20 cellular contexts compared by ENCODE assay signal in genomic region chr7:5350600-5351385, GRCh38.
DNase-seq lines count a peak whose midpoint lies in the region; FAIRE-seq and TF ChIP-seq lines count a peak whose summit lies in the region.
"Had no signal": no experiment of that assay in that cellular context is flagged by ENCODE, and none has a peak within 500 bp of the region (broad histone marks: within the 10 kb centered on the region; RNA-seq: fewer than 3 reads in every experiment).

No MANE protein-coding gene starts in this region.

- H4K8ac ChIP-seq in H1 (ENCODE audit: extremely low read depth, insufficient read depth, low read length): no peak overlapping the region

- no peak overlapping the region for H2BK20ac ChIP-seq in H1 (ENCODE audit: low read length)

- CTCF ChIA-PET in H1 (lab: Charles Lee; ENCODE audit: partially characterized antibody): interaction anchor here (0.7 to 11.0 kb wide), 11 partner anchors 10 to 170 kb away, joined by 3 to 73 read pairs (median 3); partner anchors contain the start of gene TNRC18

- DNase-seq in H1 (ENCODE audit: low read depth in 1 of 2, low spot score in 2 of 2): no peak
- peak; percentile 55 for DNase-seq in islet precursor cell
- DNase-seq in Kasumi-1 (lab: John Stamatoyannopoulos, UW): no peak
- no peak for DNase-seq in GF-D8 (lab: John Stamatoyannopoulos, UW)
- no peak for DNase-seq in NCI-H146 treated with DMSO at 0.1 percent for 48 hours (lab: John Stamatoyannopoulos, UW; ENCODE audit: unreplicated experiment)
- no peak for DNase-seq in stimulated activated CD4-positive, alpha-beta T cell treated with anti-CD3 and anti-CD28 coated beads, Interleukin-4, amount 100 ng/mL, for 24 hours
- DNase-seq: BE2C; CD4-positive, alpha-beta memory T cell; DMS79 treated with DMSO at 0.1 percent for 48 hours; GDM1; NCI-H1048; NCI-H146; NCI-H2107; NCI-H345; NCI-H526 treated with DMSO at 0.1 percent for 48 hours; NK-92 treated with Interleukin-12 subunit alpha and Interleukin-12 subunit beta, amount 100 ng/mL, for 24 hours had no signal

- POLR2A ChIA-PET in H1 (lab: Charles Lee; ENCODE audit: partially characterized antibody): interaction anchor here (1.0 to 1.8 kb wide), 4 partner anchors 10 to 75 kb away, joined by 3 to 5 read pairs (median 4); no protein-coding TSS in a partner anchor

- H3K27ac ChIP-seq in HUES48 (ENCODE audit: low read depth, low read length): peak overlapping the region; percentile 68
- H3K27ac ChIP-seq in H1 (ENCODE audit: low read depth, low read length): no peak overlapping the region
- peak overlapping the region; percentile 54 for H3K27ac ChIP-seq in rectal smooth muscle tissue (ENCODE audit: low read depth, low read length)

- H3K4me3 ChIP-seq in HUES48 (ENCODE audit: low read depth, low read length) (peak overlapping the region; percentile 25; the same call in 1 of the 2 replicates), H1 (ENCODE audit: extremely low read depth in 1 of 4, insufficient read depth in 2 of 4, low read depth in 3 of 4, low read length in 4 of 4) (peak overlapping the region in 3 of 4 experiments; percentile 11 to 57 (median 19); a peak in 4 of 8 replicates), rectal smooth muscle tissue (ENCODE audit: low read length) (no peak overlapping the region)
- H3K4me3 ChIP-seq: K562 had no signal

- H4K20me1 ChIP-seq in H1 (replicated peaks in 1 of 2; ENCODE audit: control insufficient read depth in 1 of 2, insufficient read depth in 2 of 2, low read length in 2 of 2): peaks cover 8 to 10% of the 10 kb centered on the region in 2 experiments

- no peak overlapping the region for H2AK5ac ChIP-seq in H1 (ENCODE audit: low read depth, low read length)

- H3K36me3 ChIP-seq in HUES48 (ENCODE audit: control insufficient read depth, insufficient read depth, low read length): no peaks in the 10 kb centered on the region
- H3K36me3 ChIP-seq in H1 (ENCODE audit: control insufficient read depth in 2 of 4, insufficient read depth in 4 of 4, low read length in 3 of 4): no peaks in the 10 kb centered on the region
- peaks cover 17% of the 10 kb centered on the region for H3K36me3 ChIP-seq in rectal smooth muscle tissue (ENCODE audit: control insufficient read depth, insufficient read depth, low read length)

- peak overlapping the region; percentile 94 to 99 for H3K4me2 ChIP-seq in H1 (ENCODE audit: insufficient read depth in 1 of 2, low read depth in 2 of 2, low read length in 2 of 2)

- H3K9me3 ChIP-seq in HUES48 (ENCODE audit: control insufficient read depth, insufficient read depth, low read length) (no peaks in the 10 kb centered on the region), H1 (ENCODE audit: insufficient read depth in 2 of 2, low read depth in 1 of 2, low read length in 1 of 2) (peaks cover 0 to 7% of the 10 kb centered on the region in 2 experiments; a peak in 1 of 4 replicates)
- H3K9me3 ChIP-seq: BE2C had no signal

- H3K4me1 ChIP-seq in HUES48 (ENCODE audit: control insufficient read depth, insufficient read depth, low read length): peaks cover 27% of the 10 kb centered on the region
- H3K4me1 ChIP-seq in H1 (replicated peaks in 1 of 4; ENCODE audit: control insufficient read depth in 3 of 4, insufficient read depth in 4 of 4, low read length in 3 of 4): peaks cover 2 to 29% (median 20%) of the 10 kb centered on the region in 4 experiments
- H3K4me1 ChIP-seq in rectal smooth muscle tissue (ENCODE audit: control insufficient read depth, insufficient read depth, low read length): peaks cover 20% of the 10 kb centered on the region

- no peak overlapping the region for H2AFZ ChIP-seq in H1 (ENCODE audit: low read length)

- no peak overlapping the region for H3K18ac ChIP-seq in H1 (ENCODE audit: extremely low read depth, low read length)

- H2BK5ac ChIP-seq in H1 (ENCODE audit: low read depth, low read length): no peak overlapping the region

- H3K4ac ChIP-seq in H1 (replicated peaks; ENCODE audit: insufficient read length, low read depth, low read length): no peak overlapping the region

- no peak for FAIRE-seq in H1 (lab: Jason Lieb, UNC)
- FAIRE-seq: H54, K562 had no signal

- TF ChIP-seq POLR2A in H1 (IDR thresholded peaks at IDR 0.05; ENCODE audit: control extremely low read depth in 1 of 2, low read depth in 2 of 2, low read length in 2 of 2): no peak

- TF ChIP-seq EP300 in H1 (IDR thresholded peaks at IDR 0.05; ENCODE audit: borderline replicate concordance in 1 of 2, low read depth in 2 of 2, low read length in 2 of 2): no peak

- H2BK12ac ChIP-seq in H1 (ENCODE audit: low read depth, low read length): no peak overlapping the region

- peaks cover 4% of the 10 kb centered on the region for H3K23me2 ChIP-seq in H1 (ENCODE audit: low read depth, low read length)

- H4K91ac ChIP-seq in H1 (replicated peaks; ENCODE audit: insufficient read length, low read length): no peak overlapping the region

- H2BK15ac ChIP-seq in H1 (ENCODE audit: low read length): no peak overlapping the region

- no peaks in the 10 kb centered on the region for H3K79me2 ChIP-seq in H1 (ENCODE audit: control insufficient read depth in 1 of 2, insufficient read depth in 2 of 2, low read length in 2 of 2)

- no peak overlapping the region for H4K5ac ChIP-seq in H1 (ENCODE audit: insufficient read length, low read depth, low read length)

- no peak for TF ChIP-seq RAD21 in H1 (IDR thresholded peaks at IDR 0.05 in 1 of 2, conservative IDR thresholded peaks at IDR 0.05 in 1 of 2; ENCODE audit: low read depth in 2 of 2, low read length in 2 of 2)

- TF ChIP-seq CTCF in H1 (IDR thresholded peaks at IDR 0.05; ENCODE audit: control extremely low read depth in 1 of 3, insufficient read depth in 1 of 3, low read depth in 1 of 3, low read length in 3 of 3): no peak

- H3K27me3 ChIP-seq in HUES48 (ENCODE audit: control insufficient read depth, insufficient read depth, low read length): peaks cover 6% of the 10 kb centered on the region
- H3K27me3 ChIP-seq in H1 (replicated peaks in 1 of 4; ENCODE audit: control insufficient read depth in 3 of 4, extremely low read depth in 1 of 4, insufficient read depth in 3 of 4, low read length in 3 of 4): peaks cover 19 to 54% (median 53%) of the 10 kb centered on the region in 4 experiments
- H3K27me3 ChIP-seq in rectal smooth muscle tissue (ENCODE audit: control insufficient read depth, insufficient read depth, low read length): no peaks in the 10 kb centered on the region
- H3K27me3 ChIP-seq: BE2C had no signal

- H3K14ac ChIP-seq in H1 (ENCODE audit: insufficient read length): no peak overlapping the region

- H3K9ac ChIP-seq in HUES48 (ENCODE audit: low read depth, low read length) (no peak overlapping the region), H1 (replicated peaks in 1 of 4; ENCODE audit: extremely low read depth in 1 of 4, low read depth in 3 of 4, low read length in 3 of 4) (no peak overlapping the region), rectal smooth muscle tissue (ENCODE audit: low read length) (no peak overlapping the region)

- no peak overlapping the region for H3K56ac ChIP-seq in H1 (replicated peaks; ENCODE audit: insufficient read length, low read depth, low read length)

- H2BK120ac ChIP-seq in H1 (replicated peaks; ENCODE audit: low read depth, low read length): no peak overlapping the region

- H3K79me1 ChIP-seq in H1 (ENCODE audit: low read depth, low read length): no peaks in the 10 kb centered on the region; the same call in 1 of the 2 replicates

- no peak overlapping the region for H3K23ac ChIP-seq in H1 (ENCODE audit: insufficient read length)

- WGBS in H1 (ENCODE audit: extremely low coverage in 1 of 2, insufficient coverage in 1 of 2, insufficient read length in 1 of 2, insufficient replicate concordance in 2 of 2, low coverage in 1 of 2, low lambda C conversion rate in 2 of 2, missing lambda C conversion rate in 1 of 2), 2 experiments: 4% methylated on average over 17 of the region's 23 CpGs; no CpG with 5 or more reads in 1 of the 2 experiments

TF ChIP-seq in H1, 55 proteins besides CTCF, POLR2A, EP300 and RAD21:
- TF ChIP-seq CTBP2 (IDR thresholded peaks at IDR 0.05; ENCODE audit: borderline replicate concordance, insufficient read depth, insufficient read length, low read length): peak; percentile 83
- no peak for TF ChIP-seq BACH1 (IDR thresholded peaks at IDR 0.05; ENCODE audit: low read length)
- peak; percentile 44 to 68; a peak in 2 of 4 replicates for TF ChIP-seq SIN3A (conservative IDR thresholded peaks at IDR 0.05 in 1 of 2, IDR thresholded peaks at IDR 0.05 in 1 of 2; ENCODE audit: low read depth in 1 of 2, low read length in 2 of 2)
- TF ChIP-seq SIRT6 (IDR thresholded peaks at IDR 0.05; ENCODE audit: low read length): no peak
- TF ChIP-seq SP2 (IDR thresholded peaks at IDR 0.05; ENCODE audit: low read length): no peak
- no peak for TF ChIP-seq TAF1 (IDR thresholded peaks at IDR 0.05; ENCODE audit: low read depth, low read length)
- no peak for TF ChIP-seq JUND (IDR thresholded peaks at IDR 0.05; ENCODE audit: low read length)
- no peak for TF ChIP-seq HDAC6 (IDR thresholded peaks at IDR 0.05; ENCODE audit: low read depth, low read length)
- peak; percentile 1 for TF ChIP-seq EZH2 (IDR thresholded peaks at IDR 0.05; ENCODE audit: low read depth, low read length, severe bottlenecking)
- TF ChIP-seq, protein P1, sequence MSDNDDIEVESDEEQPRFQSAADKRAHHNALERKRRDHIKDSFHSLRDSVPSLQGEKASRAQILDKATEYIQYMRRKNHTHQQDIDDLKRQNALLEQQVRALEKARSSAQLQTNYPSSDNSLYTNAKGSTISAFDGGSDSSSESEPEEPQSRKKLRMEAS (IDR thresholded peaks at IDR 0.05): peak; percentile 37; the same call in 1 of the 2 replicates
- no peak for TF ChIP-seq CBX5 (IDR thresholded peaks at IDR 0.05; ENCODE audit: low read depth, low read length)
- TF ChIP-seq CHD2 (IDR thresholded peaks at IDR 0.05; ENCODE audit: low read length): no peak
- TF ChIP-seq JUN (IDR thresholded peaks at IDR 0.05; ENCODE audit: low read depth, low read length): no peak
- TF ChIP-seq ZNF274 (IDR thresholded peaks at IDR 0.05; ENCODE audit: borderline replicate concordance, extremely low read depth, low read length): no peak
- TF ChIP-seq BCL11A (IDR thresholded peaks at IDR 0.05; ENCODE audit: low read depth in 2 of 2, low read length in 2 of 2): no peak
- TF ChIP-seq SP1 (IDR thresholded peaks at IDR 0.05; ENCODE audit: low read depth, low read length): no peak
- TF ChIP-seq TAF7 (optimal IDR thresholded peaks at IDR 0.05; ENCODE audit: borderline replicate concordance, low read depth, low read length): no peak
